Comparison of ENCODE assay signal across 15 cellular contexts in genomic region chr1:178057131-178057765, GRCh38. TPM values are rescaled to one million over a fixed set of nuclear protein-coding genes. Genes with fewer than 3 reads are reported as not detected.
DNase-seq lines count a peak whose midpoint lies in the region; FAIRE-seq and TF ChIP-seq lines count a peak whose summit lies in the region.
"Had no signal": no experiment of that assay in that cellular context is flagged by ENCODE, and none has a peak within 500 bp of the region (broad histone marks: within the 10 kb centered on the region; RNA-seq: fewer than 3 reads in every experiment).

No MANE protein-coding gene starts in this region.

- H3K4me3 ChIP-seq in HEK293 (ENCODE audit: low read depth, low read length) (no peak overlapping the region), astrocyte (ENCODE audit: insufficient read depth, low read depth, low read length) (no peak overlapping the region), skeletal muscle tissue (ENCODE audit: low read length in 3 of 3) (peak overlapping the region in 2 of 3 donors; percentile 14 to 33)

- no peaks in the 10 kb centered on the region for H3K36me3 ChIP-seq in HEK293 (ENCODE audit: control insufficient read depth in 2 of 2, insufficient read depth in 1 of 2, low read length in 2 of 2)
- H3K36me3 ChIP-seq in astrocyte (ENCODE audit: insufficient read depth, low read length), result no peaks in the 10 kb centered on the region
- H3K36me3 ChIP-seq in skeletal muscle tissue (ENCODE audit: control insufficient read depth in 3 of 3, insufficient read depth in 3 of 3, low read length in 3 of 3), result no peaks in the 10 kb centered on the region
- H3K36me3 ChIP-seq: WERI-Rb-1 had no signal

- CTCF ChIA-PET in HEK293 (lab: Yijun Ruan, JAX), result interaction anchor here (0.6 kb wide), 1 partner anchor 25 kb away, joined by 6 read pairs; no protein-coding TSS in a partner anchor

- peaks cover 76% of the 10 kb centered on the region for H3K4me1 Mint-ChIP-seq in astrocyte (ENCODE audit: low read depth, unreplicated experiment)
- H3K4me1 Mint-ChIP-seq: natural killer cell had no signal

- H3K4me3 Mint-ChIP-seq in astrocyte (ENCODE audit: unreplicated experiment), result no peak overlapping the region
- H3K4me3 Mint-ChIP-seq: activated T-cell treated with anti-CD3 and anti-CD28 coated beads, Interleukin-2, amount 50 U/mL, for 4 hours; CD4-positive, alpha-beta T cell; natural killer cell had no signal

- FAIRE-seq in astrocyte (lab: Jason Lieb, UNC), result no peak

- H3K27me3 Mint-ChIP-seq in astrocyte (ENCODE audit: low read depth, unreplicated experiment), result no peaks in the 10 kb centered on the region

- H3K27ac ChIP-seq in HEK293 (ENCODE audit: extremely low read depth, low read depth, low read length) (no peak overlapping the region), astrocyte (ENCODE audit: low read depth, low read length) (peak overlapping the region; percentile 80), skeletal muscle tissue (ENCODE audit: low read depth, low read length) (peak overlapping the region; percentile 46)
- H3K27ac ChIP-seq: RWPE1, WERI-Rb-1 had no signal

- peak overlapping the region; percentile 98 for H3K27ac Mint-ChIP-seq in astrocyte (ENCODE audit: unreplicated experiment)
- H3K27ac Mint-ChIP-seq: CD4-positive, alpha-beta T cell; natural killer cell had no signal

- TF ChIP-seq CTCF in HEK293 (tag by site-specific recombination; IDR thresholded peaks at IDR 0.05) (no peak), astrocyte (IDR thresholded peaks at IDR 0.05; ENCODE audit: insufficient read depth, low read depth, low read length) (no peak)

- H3K4me1 ChIP-seq in HEK293 (ENCODE audit: control insufficient read depth, insufficient read depth, low read length) (no peaks in the 10 kb centered on the region), astrocyte (ENCODE audit: insufficient read depth, low read length) (peaks cover 52% of the 10 kb centered on the region), skeletal muscle tissue (ENCODE audit: control insufficient read depth in 3 of 3, insufficient read depth in 3 of 3, low read length in 3 of 3) (peaks cover 20 to 25% (median 24%) of the 10 kb centered on the region in 3 donors)

- H3K4me2 ChIP-seq in astrocyte (ENCODE audit: low read length), result peak overlapping the region; percentile 65

- no peaks in the 10 kb centered on the region for H3K9me3 ChIP-seq in HEK293 (ENCODE audit: control insufficient read depth, insufficient read depth, low read depth, low read length)
- no peaks in the 10 kb centered on the region for H3K9me3 ChIP-seq in astrocyte (ENCODE audit: insufficient read depth, low read depth, low read length)
- H3K9me3 ChIP-seq in skeletal muscle tissue (ENCODE audit: control insufficient read depth in 3 of 3, low read length in 3 of 3), result no peaks in the 10 kb centered on the region

- H3K9me3 Mint-ChIP-seq in astrocyte (ENCODE audit: unreplicated experiment), result peaks cover 2% of the 10 kb centered on the region
- H3K9me3 Mint-ChIP-seq: activated T-cell treated with anti-CD3 and anti-CD28 coated beads, Interleukin-2, amount 50 U/mL, for 4 hours; CD4-positive, alpha-beta T cell; natural killer cell had no signal

- H3K27me3 ChIP-seq in astrocyte (ENCODE audit: insufficient read depth, low read length), result no peaks in the 10 kb centered on the region
- peaks cover 0 to 2% (median 0%) of the 10 kb centered on the region in 3 donors for H3K27me3 ChIP-seq in skeletal muscle tissue (ENCODE audit: control insufficient read depth in 3 of 3, insufficient read depth in 3 of 3, low read length in 3 of 3)

- no peaks in the 10 kb centered on the region for H4K20me1 ChIP-seq in astrocyte (ENCODE audit: insufficient read depth, low read length)

- POLR2A ChIA-PET in HEK293 (lab: Yijun Ruan, JAX), result interaction anchor here (0.9 kb wide), 1 partner anchor 25 kb away, joined by 4 read pairs; no protein-coding TSS in a partner anchor

- H3K9ac ChIP-seq in astrocyte (ENCODE audit: low read length) (peak overlapping the region; percentile 71), skeletal muscle tissue (ENCODE audit: low read depth in 1 of 3, low read length in 3 of 3) (no peak overlapping the region)

- H2AFZ ChIP-seq in astrocyte (ENCODE audit: low read depth, low read length), result peak overlapping the region; percentile 62

- no peak for DNase-seq in astrocyte (ENCODE audit: low read depth)
- peak; percentile 38 for DNase-seq in hepatic stellate cell (ENCODE audit: low spot score)
- no peak for DNase-seq in NK-92 (lab: John Stamatoyannopoulos, UW; ENCODE audit: unreplicated experiment)
- no peak for DNase-seq in NCI-H2107 (lab: John Stamatoyannopoulos, UW)
- DNase-seq in activated CD8-positive, alpha-beta memory T cell treated with anti-CD3 and anti-CD28 coated beads, Interleukin-2, amount 50 U/mL, for 4 hours, result no peak
- no peak for DNase-seq in central memory CD4-positive, alpha-beta T cell
- DNase-seq: activated T-cell treated with anti-CD3 and anti-CD28 coated beads, Interleukin-2, amount 50 U/mL, for 4 hours; CD4-positive, alpha-beta T cell; natural killer cell; NCI-H1436; stimulated activated CD4-positive, alpha-beta T cell treated with anti-CD3 and anti-CD28 coated beads, Interleukin-4, amount 100 ng/mL, for 4 hours; WERI-Rb-1 had no signal

- H3K79me2 ChIP-seq in astrocyte (ENCODE audit: insufficient read depth, low read length), result no peaks in the 10 kb centered on the region

- no peaks in the 10 kb centered on the region for H3K36me3 Mint-ChIP-seq in astrocyte (ENCODE audit: low read depth, unreplicated experiment)
- H3K36me3 Mint-ChIP-seq: natural killer cell had no signal

TF ChIP-seq in HEK293, 187 proteins besides CTCF, POLR2A, EP300 and RAD21 (continues in another document):
- TF ChIP-seq ZNF214 (tag by site-specific recombination; IDR thresholded peaks at IDR 0.05; ENCODE audit: borderline replicate concordance) (no peak), OVOL3 (tag by site-specific recombination; IDR thresholded peaks at IDR 0.05) (peak; percentile 51; the same call in 1 of the 2 replicates), ZBTB8A (tag by site-specific recombination; IDR thresholded peaks at IDR 0.05) (0 out of 2 replicates have a peak, but pooled peaks have one; percentile 18), ZFP37 (tag by site-specific recombination; IDR thresholded peaks at IDR 0.05) (no peak), ZNF837 (tag by site-specific recombination; IDR thresholded peaks at IDR 0.05) (no peak), ZNF266 (tag by site-specific recombination; IDR thresholded peaks at IDR 0.05; ENCODE audit: low read depth) (no peak), SP2 (tag by site-specific recombination; IDR thresholded peaks at IDR 0.05) (no peak), ZNF16 (tag by site-specific recombination; IDR thresholded peaks at IDR 0.05; ENCODE audit: low read depth) (no peak), KLF9 (tag by site-specific recombination; IDR thresholded peaks at IDR 0.05; ENCODE audit: low read depth) (no peak), TSHZ1 (tag by site-specific recombination; IDR thresholded peaks at IDR 0.05; ENCODE audit: borderline replicate concordance) (peak; percentile 71; the same call in 1 of the 2 replicates), ZBTB1 (tag by site-specific recombination; IDR thresholded peaks at IDR 0.05) (0 out of 2 replicates have a peak, but pooled peaks have one; percentile 50), FEZF1 (tag by site-specific recombination; IDR thresholded peaks at IDR 0.05) (0 out of 2 replicates have a peak, but pooled peaks have one; percentile 19), PRDM1 (tag by site-specific recombination; IDR thresholded peaks at IDR 0.05) (no peak), OSR2 (tag by site-specific recombination; IDR thresholded peaks at IDR 0.05) (peak; percentile 71)
- TF ChIP-seq, protein P1, sequence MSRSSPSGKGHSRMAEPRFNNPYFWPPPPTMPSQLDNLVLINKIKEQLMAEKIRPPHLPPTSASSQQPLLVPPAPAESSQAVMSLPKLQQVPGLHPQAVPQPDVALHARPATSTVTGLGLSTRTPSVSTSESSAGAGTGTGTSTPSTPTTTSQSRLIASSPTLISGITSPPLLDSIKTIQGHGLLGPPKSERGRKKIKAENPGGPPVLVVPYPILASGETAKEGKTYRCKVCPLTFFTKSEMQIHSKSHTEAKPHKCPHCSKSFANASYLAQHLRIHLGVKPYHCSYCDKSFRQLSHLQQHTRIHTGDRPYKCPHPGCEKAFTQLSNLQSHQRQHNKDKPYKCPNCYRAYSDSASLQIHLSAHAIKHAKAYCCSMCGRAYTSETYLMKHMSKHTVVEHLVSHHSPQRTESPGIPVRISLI (tag by site-specific recombination; IDR thresholded peaks at IDR 0.05), result 0 out of 2 replicates have a peak, but pooled peaks have one; percentile 33

RNA-seq across cellular contexts. Expression of gene RASAL2, which starts 36.7 kb away (rescaled TPM):
- total RNA-seq in astrocyte, result 44.2 and 45.3 TPM in 2 replicates
- total RNA-seq in skeletal muscle tissue, result 8.4 TPM

Comparison
In these comparisons a context has a peak if more than half of its experiments do, and no peak if none do; other contexts are left out.
1. H3K4me3 ChIP-seq: peak in skeletal muscle tissue (2 of 3); none in HEK293 (single experiment) and astrocyte (single experiment).